ENCODE assay signal across 16 cellular contexts in the genomic region with DNA sequence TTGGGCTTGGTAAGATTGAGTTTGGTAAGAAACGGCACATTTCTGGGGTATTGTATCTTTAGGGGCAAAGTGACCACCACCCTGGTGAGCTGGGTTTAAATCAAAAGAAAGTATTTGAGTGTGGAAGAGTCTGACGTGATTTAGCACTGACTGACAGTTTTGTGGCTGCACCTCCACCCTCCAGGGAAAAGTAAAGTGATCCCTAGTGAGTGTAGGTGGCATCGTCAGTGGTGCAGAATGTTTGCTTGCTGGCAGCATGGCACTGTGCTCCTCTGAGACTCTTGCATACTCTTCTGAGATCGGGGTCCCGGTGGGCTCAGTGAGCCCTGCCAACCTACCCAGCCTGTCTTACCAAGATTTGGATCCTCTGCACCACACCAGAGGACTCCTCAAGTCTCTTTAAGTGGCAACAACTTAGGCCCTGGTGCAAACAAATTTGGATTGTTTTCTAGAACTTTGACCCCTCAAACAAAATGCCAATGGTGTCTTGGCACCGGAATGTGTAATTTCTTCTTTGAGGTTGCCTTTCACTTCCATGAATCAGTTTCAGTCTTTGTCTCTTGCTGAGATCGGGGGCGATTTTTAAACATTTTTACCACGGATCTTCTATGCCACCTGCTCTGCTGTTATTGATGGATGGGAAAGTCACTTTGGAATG. TPM values are rescaled to one million over a fixed set of nuclear protein-coding genes. Genes with fewer than 3 reads are reported as not detected.
DNase-seq lines count a peak whose midpoint lies in the region; ATAC-seq and TF ChIP-seq lines count a peak whose summit lies in the region.
"Had no signal": no experiment of that assay in that cellular context is flagged by ENCODE, and none has a peak within 500 bp of the region (broad histone marks: within the 10 kb centered on the region; RNA-seq: fewer than 3 reads in every experiment).

No MANE protein-coding gene starts in this region.

- DNase-seq in A673 (ENCODE audit: low spot score) = no peak
- no peak for DNase-seq in CD8-positive, alpha-beta T cell
- DNase-seq in SK-N-MC (ENCODE audit: low read depth, low spot score) = no peak
- DNase-seq in effector memory CD8-positive, alpha-beta T cell = no peak
- no peak for DNase-seq in posterior vena cava (ENCODE audit: low spot score)
- no peak for DNase-seq in kidney tubule cell (ENCODE audit: low spot score)
- no peak for DNase-seq in C1 segment of cervical spinal cord (lab: John Stamatoyannopoulos, UW)
- DNase-seq in ovary = no peak
- DNase-seq: AML-193; gastrocnemius medialis; HFFc6; NCI-H1092; NK-92 treated with Interleukin-12 subunit alpha and Interleukin-12 subunit beta, amount 100 ng/mL, for 24 hours; stomach; T1000 had no signal

- no peaks in the 10 kb centered on the region for H3K9me3 Mint-ChIP-seq in CD8-positive, alpha-beta T cell
- no peaks in the 10 kb centered on the region for H3K9me3 Mint-ChIP-seq in effector memory CD8-positive, alpha-beta T cell

- H3K36me3 ChIP-seq in A673 (ENCODE audit: insufficient read depth, low read length, poor library complexity, severe bottlenecking) (no peaks in the 10 kb centered on the region), SK-N-MC (ENCODE audit: insufficient read depth, low read length) (peaks cover 31% of the 10 kb centered on the region; the same call in 1 of the 2 replicates), ovary (no peaks in the 10 kb centered on the region)
- H3K36me3 ChIP-seq in CD8-positive, alpha-beta T cell (ENCODE audit: insufficient read depth, low read length) = no peaks in the 10 kb centered on the region
- H3K36me3 ChIP-seq: gastrocnemius medialis, stomach had no signal

- H3K27me3 Mint-ChIP-seq in CD8-positive, alpha-beta T cell (ENCODE audit: low read depth) = no peaks in the 10 kb centered on the region
- H3K27me3 Mint-ChIP-seq in effector memory CD8-positive, alpha-beta T cell = no peaks in the 10 kb centered on the region

- 61 to 75% (median 73%) methylated on average over 9 of the region's 9 CpGs for WGBS in ovary, 3 donors

- peak overlapping the region; percentile 23 for H3K9ac ChIP-seq in SK-N-MC (ENCODE audit: insufficient read length)

- intact Hi-C loops in A673 (cut with micrococcal nuclease; ENCODE audit: unreplicated experiment) (loop anchor here (1.0 kb wide), 1 partner anchor 63 kb away; no protein-coding TSS in a partner anchor), posterior vena cava (cut with DNase I) (loop anchor here in 1 of 2 donors (10.0 kb wide), 1 partner anchor 76 kb away; no protein-coding TSS in a partner anchor), ovary (cut with DNase I) (no loop called here)
- intact Hi-C loops in CD8-positive, alpha-beta T cell (cut with DNase I, micrococcal nuclease) = loop anchor here (5.0 to 10.0 kb wide), 3 partner anchors 39 to 696 kb away; a partner anchor contains a TSS

- no peak overlapping the region for H3K27ac ChIP-seq in A673 (ENCODE audit: low read depth, low read length, poor library complexity, severe bottlenecking)
- no peak overlapping the region for H3K27ac ChIP-seq in CD8-positive, alpha-beta T cell (ENCODE audit: low read depth, low read length)
- no peak overlapping the region for H3K27ac ChIP-seq in SK-N-MC
- no peak overlapping the region for H3K27ac ChIP-seq in ovary
- H3K27ac ChIP-seq: gastrocnemius medialis had no signal

- H3K9me3 ChIP-seq in A673 (ENCODE audit: low read depth, low read length, poor library complexity, severe bottlenecking) = no peaks in the 10 kb centered on the region
- no peaks in the 10 kb centered on the region for H3K9me3 ChIP-seq in CD8-positive, alpha-beta T cell (ENCODE audit: low read length)
- no peaks in the 10 kb centered on the region for H3K9me3 ChIP-seq in SK-N-MC (ENCODE audit: low read depth, low read length)
- H3K9me3 ChIP-seq in ovary = no peaks in the 10 kb centered on the region
- H3K9me3 ChIP-seq: gastrocnemius medialis, stomach had no signal

- H3K27ac Mint-ChIP-seq in CD8-positive, alpha-beta T cell = peak overlapping the region; percentile 78
- H3K27ac Mint-ChIP-seq in effector memory CD8-positive, alpha-beta T cell = peak overlapping the region in 1 of 2 donors; percentile 30
- H3K27ac Mint-ChIP-seq: HFFc6 had no signal

- POLR2A ChIA-PET in A673 (lab: Charles Lee; ENCODE audit: low non-redundant PET) = no interaction called here
- POLR2A ChIA-PET in CD8-positive, alpha-beta T cell (lab: Charles Lee) = interaction anchor here (1.0 kb wide), 1 partner anchor 11 kb away, joined by 3 read pairs; no protein-coding TSS in a partner anchor

- H3K4me1 Mint-ChIP-seq in CD8-positive, alpha-beta T cell (ENCODE audit: low read depth) = peaks cover 71% of the 10 kb centered on the region
- H3K4me1 Mint-ChIP-seq in effector memory CD8-positive, alpha-beta T cell (ENCODE audit: low read depth in 2 of 2) = peaks cover 44 to 59% of the 10 kb centered on the region in 2 donors

- no peak for TF ChIP-seq EP300 in ovary (IDR thresholded peaks at IDR 0.05)

- no peak for TF ChIP-seq POLR2A in ovary (IDR thresholded peaks at IDR 0.05)

- peaks cover 35% of the 10 kb centered on the region for H3K36me3 Mint-ChIP-seq in CD8-positive, alpha-beta T cell
- H3K36me3 Mint-ChIP-seq in effector memory CD8-positive, alpha-beta T cell (ENCODE audit: insufficient read depth) = peaks cover 12% of the 10 kb centered on the region

- H3K27me3 ChIP-seq in A673 (replicated peaks; ENCODE audit: insufficient read depth, low read depth, low read length, poor library complexity) (no peaks in the 10 kb centered on the region), ovary (no peaks in the 10 kb centered on the region)
- no peaks in the 10 kb centered on the region for H3K27me3 ChIP-seq in CD8-positive, alpha-beta T cell (ENCODE audit: insufficient read depth, low read length)

- peak overlapping the region; percentile 87 for H3K4me3 ChIP-seq in A673 (ENCODE audit: low read depth, low read length, poor library complexity, severe bottlenecking)
- H3K4me3 ChIP-seq in CD8-positive, alpha-beta T cell (ENCODE audit: low read depth, low read length) = no peak overlapping the region
- peak overlapping the region; percentile 90 for H3K4me3 ChIP-seq in SK-N-MC
- H3K4me3 ChIP-seq in ovary = no peak overlapping the region
- H3K4me3 ChIP-seq: gastrocnemius medialis had no signal

- TF ChIP-seq CTCF in A673 (conservative IDR thresholded peaks at IDR 0.05; ENCODE audit: low read depth, low read length) (no peak), ovary (IDR thresholded peaks at IDR 0.05) (no peak)
- no peak for TF ChIP-seq CTCF in CD8-positive, alpha-beta T cell (IDR thresholded peaks at IDR 0.05)

- TSS peak; percentile 14 for BruUV-seq in A673 (replicated peaks; lab: Mats Ljungman, UMichigan)

- CTCF ChIA-PET in A673 (lab: Charles Lee) = no interaction called here
- CTCF ChIA-PET in CD8-positive, alpha-beta T cell (lab: Charles Lee) = interaction anchor here (2.1 to 4.2 kb wide), 3 partner anchors 11 to 172 kb away, joined by 6 to 18 read pairs (median 8); no protein-coding TSS in a partner anchor

- H3K4me3 Mint-ChIP-seq in CD8-positive, alpha-beta T cell = peak overlapping the region; percentile 99
- peak overlapping the region; percentile 89 to 98 for H3K4me3 Mint-ChIP-seq in effector memory CD8-positive, alpha-beta T cell
- H3K4me3 Mint-ChIP-seq: HFFc6 had no signal

- ATAC-seq in CD8-positive, alpha-beta T cell = no peak
- no peak for ATAC-seq in effector memory CD8-positive, alpha-beta T cell (replicated peaks)
- ATAC-seq: gastrocnemius medialis, Right ventricle myocardium inferior had no signal

- H3K4me1 ChIP-seq in A673 (ENCODE audit: insufficient read depth, low read length, poor library complexity, severe bottlenecking) = peaks cover 29% of the 10 kb centered on the region
- H3K4me1 ChIP-seq in CD8-positive, alpha-beta T cell (ENCODE audit: insufficient read depth, low read length) = peaks cover 57% of the 10 kb centered on the region
- no peaks in the 10 kb centered on the region for H3K4me1 ChIP-seq in ovary (ENCODE audit: insufficient read depth)
- H3K4me1 ChIP-seq: gastrocnemius medialis had no signal

RNA-seq across cellular contexts. Expression of a gene that starts 2.8 kb away (rescaled TPM):
- 158 and 171 TPM in 2 replicates for total RNA-seq in A673 (2021)
- total RNA-seq in CD8-positive, alpha-beta T cell = 10 to 100 TPM; 62.8 to 64.4 TPM
- total RNA-seq in posterior vena cava = 10 to 100 TPM; 17.5 to 26.9 TPM
- 1 to 10 TPM in 5 of 7 donors, under 1 TPM in 2; 0.48 to 5.0 (median 1.2) TPM for total RNA-seq in ovary
- polyA plus RNA-seq in ovary = 1 to 10 TPM in 1 of 2 donors, under 1 TPM in 1; 0.38 to 3.3 TPM
- total RNA-seq: HFFc6 had no signal

Comparison
In these comparisons a context has a peak if more than half of its experiments do, and no peak if none do; other contexts are left out.
1. H3K4me3 ChIP-seq: peak in A673 (single experiment) and SK-N-MC (single experiment); none in CD8-positive, alpha-beta T cell (single experiment) and ovary (single experiment).
2. intact Hi-C loops: an anchor here in A673 (1.0 kb wide) and CD8-positive, alpha-beta T cell (5.0 to 10.0 kb wide); none called in ovary.